Comparison of ENCODE assay signal across 1 cellular context in genomic region chr15:35043380-35044095, GRCh38.
A peak's percentile ranks its signal among the peaks of the same experiment; 100 is the strongest.
TF ChIP-seq lines count a peak whose summit lies in the region.

No MANE protein-coding gene starts in this region.

TF ChIP-seq in K562, 482 proteins besides CTCF, POLR2A, EP300 and RAD21:
- TF ChIP-seq SPI1 (IDR thresholded peaks at IDR 0.05; ENCODE audit: borderline replicate concordance, low read depth, low read length) (peak; percentile 73; the same call in 1 of the 2 replicates), MEIS2 (IDR thresholded peaks at IDR 0.05; ENCODE audit: partially characterized antibody) (peak; percentile 28), CEBPG (CRISPR knock-in tag; IDR thresholded peaks at IDR 0.05) (no peak), CEBPG (tag; conservative IDR thresholded peaks at IDR 0.05 in 1 of 2, IDR thresholded peaks at IDR 0.05 in 1 of 2) (0 out of 4 replicates have a peak, but pooled peaks of 1 of the 2 experiments have one; percentile 14), ZNF316 (IDR thresholded peaks at IDR 0.05) (peak; percentile 45), BCOR (IDR thresholded peaks at IDR 0.05) (no peak)
